18 cellular contexts compared by ENCODE assay signal in genomic region chr4:108954880-108955279, GRCh38.
A peak's percentile ranks its signal among the peaks of the same experiment; 100 is the strongest.
DNase-seq lines count a peak whose midpoint lies in the region; ATAC-seq, FAIRE-seq and TF ChIP-seq lines count a peak whose summit lies in the region.
"Had no signal": no experiment of that assay in that cellular context is flagged by ENCODE, and none has a peak within 500 bp of the region (broad histone marks: within the 10 kb centered on the region; RNA-seq: fewer than 3 reads in every experiment).

No MANE protein-coding gene starts in this region.

- H3K36me3 ChIP-seq in PC-9 (ENCODE audit: low read depth) (no peaks in the 10 kb centered on the region), bronchial epithelial cell (ENCODE audit: control insufficient read depth, insufficient read depth, low read length) (no peaks in the 10 kb centered on the region), mucosa of descending colon (ENCODE audit: low read depth) (no peaks in the 10 kb centered on the region)
- H3K36me3 ChIP-seq: BLaER1 treated with 17β-estradiol and CSF1 and Interleukin-3, amounts not matched to agents 10 nM and 100 nM had no signal

- H3F3A ChIP-seq in PC-9 (ENCODE audit: insufficient read depth, low read depth) = no peaks in the 10 kb centered on the region

- no peak overlapping the region for H2AFZ ChIP-seq in PC-9

- TF ChIP-seq CTCF in PC-9 (conservative IDR thresholded peaks at IDR 0.05) (no peak), bronchial epithelial cell (IDR thresholded peaks at IDR 0.05; ENCODE audit: insufficient read depth, low read length, severe bottlenecking) (no peak), mucosa of descending colon (IDR thresholded peaks at IDR 0.05) (no peak)

- no peak for FAIRE-seq in bronchial epithelial cell (lab: Jason Lieb, UNC)
- FAIRE-seq: H54, HTR-8/SVneo had no signal

- H3K27me3 ChIP-seq in PC-9 (ENCODE audit: insufficient read depth, low read depth) (no peaks in the 10 kb centered on the region), bronchial epithelial cell (ENCODE audit: control insufficient read depth, insufficient read depth, low read length) (no peaks in the 10 kb centered on the region)
- H3K27me3 ChIP-seq: BLaER1 treated with 17β-estradiol and CSF1 and Interleukin-3, amounts not matched to agents 10 nM and 100 nM had no signal

- BruUV-seq in PC-9 (replicated peaks; lab: Mats Ljungman, UMichigan) = no TSS peak

- H3K9me2 ChIP-seq in PC-9 (ENCODE audit: insufficient read depth) = no peaks in the 10 kb centered on the region

- intact Hi-C loops in PC-9 (cut with micrococcal nuclease; ENCODE audit: unreplicated experiment) = no loop called here
- intact Hi-C loops in mucosa of descending colon (cut with DNase I, micrococcal nuclease) = no loop called here

- CTCF ChIA-PET in HEK293T (lab: Yijun Ruan, JAX) = interaction anchor here (0.7 kb wide), 1 partner anchor 21 kb away, joined by 3 read pairs; no protein-coding TSS in a partner anchor
- CTCF ChIA-PET in PC-9 (lab: Charles Lee) = no interaction called here

- no peaks in the 10 kb centered on the region for H3K9me3 ChIP-seq in PC-9 (ENCODE audit: insufficient read depth, low read depth)
- H3K9me3 ChIP-seq in mucosa of descending colon = no peaks in the 10 kb centered on the region
- H3K9me3 ChIP-seq: BLaER1 treated with 17β-estradiol and CSF1 and Interleukin-3, amounts not matched to agents 10 nM and 100 nM had no signal

- POLR2A ChIA-PET in HEK293T (lab: Yijun Ruan, JAX) (no interaction called here), PC-9 (lab: Charles Lee; ENCODE audit: unreplicated experiment) (interaction anchor here (0.9 kb wide), 1 partner anchor 1019 kb away, joined by 5 read pairs; no protein-coding TSS in a partner anchor)

- DNase-seq in HEK293T (ENCODE audit: extremely low spot score) (no peak), PC-9 (peak in 1 of 2 experiments; percentile 66), bronchial epithelial cell (ENCODE audit: low read depth) (peak; percentile 7), mucosa of descending colon (no peak), cortex of kidney (lab: John Stamatoyannopoulos, UW) (no peak), NCI-H1048 (lab: John Stamatoyannopoulos, UW) (no peak)
- DNase-seq: CD8-positive, alpha-beta T cell; DMS79; IMR-90; NCI-H187; NCI-H2107; NCI-H510A; NCI-H774 had no signal

- no peaks in the 10 kb centered on the region for H4K20me1 ChIP-seq in PC-9 (ENCODE audit: insufficient read depth)
- H4K20me1 ChIP-seq: BLaER1 treated with 17β-estradiol and CSF1 and Interleukin-3, amounts not matched to agents 10 nM and 100 nM had no signal

- H3K4me3 ChIP-seq in PC-9 (no peak overlapping the region), bronchial epithelial cell (ENCODE audit: low read depth, low read length) (no peak overlapping the region), mucosa of descending colon (no peak overlapping the region)
- H3K4me3 ChIP-seq: BLaER1 treated with 17β-estradiol and CSF1 and Interleukin-3, amounts not matched to agents 10 nM and 100 nM had no signal

- H3K79me2 ChIP-seq in PC-9 (ENCODE audit: low read depth) = no peaks in the 10 kb centered on the region

- peak; percentile 51 for ATAC-seq in mucosa of descending colon
- no peak for ATAC-seq in HG02852 (IDR thresholded peaks at IDR 0.05; ENCODE audit: unreplicated experiment)
- ATAC-seq: CD8-positive, alpha-beta T cell had no signal

- H3K4me2 ChIP-seq in PC-9 = peak overlapping the region; percentile 26; the same call in 1 of the 2 replicates
- H3K4me2 ChIP-seq: BLaER1 treated with 17β-estradiol and CSF1 and Interleukin-3, amounts not matched to agents 10 nM and 100 nM had no signal

- H3K27ac ChIP-seq in PC-9 = no peak overlapping the region
- H3K27ac ChIP-seq: BLaER1 treated with 17β-estradiol and CSF1 and Interleukin-3, amounts not matched to agents 10 nM and 100 nM; HL-60 had no signal

- H3K4me1 ChIP-seq in PC-9 (replicated peaks; ENCODE audit: insufficient read depth) (peaks cover 9% of the 10 kb centered on the region; the same call in 1 of the 2 replicates), mucosa of descending colon (ENCODE audit: low read depth) (no peaks in the 10 kb centered on the region)

TF ChIP-seq in HEK293T, 16 proteins besides CTCF, POLR2A, EP300 and RAD21:
- peak; percentile 89 for TF ChIP-seq PKNOX1 (IDR thresholded peaks at IDR 0.05)
- TF ChIP-seq NFRKB (IDR thresholded peaks at IDR 0.05) = no peak
